In genomic region chr22:42269407-42270177, GRCh38 we compare ENCODE assay signal across 8 cellular contexts. TPM values are rescaled to one million over a fixed set of nuclear protein-coding genes. Genes with fewer than 3 reads are reported as not detected.
DNase-seq lines count a peak whose midpoint lies in the region; ATAC-seq, FAIRE-seq and TF ChIP-seq lines count a peak whose summit lies in the region.

No MANE protein-coding gene starts in this region.

- CTCF ChIA-PET in CD8-positive, alpha-beta T cell (lab: Charles Lee), result no interaction called here

- peak overlapping the region; percentile 73 for H3K27ac ChIP-seq in CD8-positive, alpha-beta T cell (ENCODE audit: low read depth, low read length)

- peak overlapping the region; percentile 85 for H3K4me3 Mint-ChIP-seq in CD8-positive, alpha-beta T cell
- H3K4me3 Mint-ChIP-seq in progenitor cell of endocrine pancreas (ENCODE audit: low read depth), result peak overlapping the region; percentile 84

- peaks cover 31% of the 10 kb centered on the region for H3K4me1 ChIP-seq in CD8-positive, alpha-beta T cell (ENCODE audit: insufficient read depth, low read length)

- H3K4me1 Mint-ChIP-seq in CD8-positive, alpha-beta T cell (ENCODE audit: low read depth), result peaks cover 40% of the 10 kb centered on the region
- peaks cover 27% of the 10 kb centered on the region for H3K4me1 Mint-ChIP-seq in progenitor cell of endocrine pancreas (ENCODE audit: low read depth)

- no peaks in the 10 kb centered on the region for H3K36me3 ChIP-seq in CD8-positive, alpha-beta T cell (ENCODE audit: insufficient read depth, low read length)

- peak; percentile 59 for ATAC-seq in CD8-positive, alpha-beta T cell
- ATAC-seq in GM19372 (IDR thresholded peaks at IDR 0.05; ENCODE audit: low read depth, unreplicated experiment) (peak; percentile 47), HG03460 (IDR thresholded peaks at IDR 0.05; ENCODE audit: unreplicated experiment) (peak; percentile 48)

- H3K27ac Mint-ChIP-seq in CD8-positive, alpha-beta T cell, result peak overlapping the region; percentile 87
- peak overlapping the region; percentile 84 for H3K27ac Mint-ChIP-seq in progenitor cell of endocrine pancreas

- DNase-seq in CD8-positive, alpha-beta T cell, result peak; percentile 20 to 80 (median 68)
- DNase-seq in RPMI8226 (peak; percentile 88), head of caudate nucleus (peak in 29 of 42 donors; percentile 16 to 65 (median 39)), progenitor cell of endocrine pancreas (ENCODE audit: low spot score, unreplicated experiment) (peak; percentile 62), urothelium cell line (ENCODE audit: low spot score) (peak; percentile 88)
- DNase-seq in activated gamma-delta T cell treated with anti-CD3 and anti-CD28 coated beads, Interleukin-2, amount 50 U/mL, for 16 hours (ENCODE audit: low read depth), result peak; percentile 56

- intact Hi-C loops in CD8-positive, alpha-beta T cell (cut with DNase I, micrococcal nuclease), result loop anchor here (1.0 to 5.0 kb wide), 7 partner anchors 67 to 192 kb away; partner anchors contain the start of genes NDUFA6 (in 2 of the 2) and SMDT1 (in 1 of the 2)
- intact Hi-C loops in head of caudate nucleus (cut with DNase I), result no loop called here

- POLR2A ChIA-PET in CD8-positive, alpha-beta T cell (lab: Charles Lee), result interaction anchor here (1.2 kb wide), 1 partner anchor 178 kb away, joined by 4 read pairs; no protein-coding TSS in a partner anchor

- TF ChIP-seq CTCF in CD8-positive, alpha-beta T cell (IDR thresholded peaks at IDR 0.05), result peak; percentile 18
- TF ChIP-seq CTCF in progenitor cell of endocrine pancreas (IDR thresholded peaks at IDR 0.05; ENCODE audit: unreplicated experiment), result peak; percentile 37

- no peaks in the 10 kb centered on the region for H3K27me3 Mint-ChIP-seq in CD8-positive, alpha-beta T cell (ENCODE audit: low read depth)
- H3K27me3 Mint-ChIP-seq in progenitor cell of endocrine pancreas, result peaks cover 3% of the 10 kb centered on the region

- no peak for FAIRE-seq in urothelium cell line (lab: Jason Lieb, UNC)

- H3K9me3 Mint-ChIP-seq in CD8-positive, alpha-beta T cell, result no peaks in the 10 kb centered on the region
- no peaks in the 10 kb centered on the region for H3K9me3 Mint-ChIP-seq in progenitor cell of endocrine pancreas (ENCODE audit: low read depth)

- H3K9me3 ChIP-seq in CD8-positive, alpha-beta T cell (ENCODE audit: low read length), result no peaks in the 10 kb centered on the region

- H3K36me3 Mint-ChIP-seq in CD8-positive, alpha-beta T cell, result peaks cover 4% of the 10 kb centered on the region
- no peaks in the 10 kb centered on the region for H3K36me3 Mint-ChIP-seq in progenitor cell of endocrine pancreas (ENCODE audit: insufficient read depth)

- H3K27me3 ChIP-seq in CD8-positive, alpha-beta T cell (ENCODE audit: insufficient read depth, low read length), result no peaks in the 10 kb centered on the region

- peak overlapping the region; percentile 95 for H3K4me3 ChIP-seq in CD8-positive, alpha-beta T cell (ENCODE audit: low read depth, low read length)

RNA-seq across cellular contexts. Expression of gene TCF20, which starts 0.9 kb away (rescaled TPM):
- total RNA-seq in CD8-positive, alpha-beta T cell, result 10 to 100 TPM; 50.7 to 60.6 TPM
- total RNA-seq in progenitor cell of endocrine pancreas, result 66.1 and 68.5 TPM in 2 replicates

Comparison
In these comparisons a context has a peak if more than half of its experiments do, and no peak if none do; other contexts are left out.
1. Peak in every context shown above with its lines: DNase-seq, ATAC-seq, H3K4me3 ChIP-seq and H3K27ac ChIP-seq.